Comparison of ENCODE assay signal across 21 cellular contexts in the genomic region with DNA sequence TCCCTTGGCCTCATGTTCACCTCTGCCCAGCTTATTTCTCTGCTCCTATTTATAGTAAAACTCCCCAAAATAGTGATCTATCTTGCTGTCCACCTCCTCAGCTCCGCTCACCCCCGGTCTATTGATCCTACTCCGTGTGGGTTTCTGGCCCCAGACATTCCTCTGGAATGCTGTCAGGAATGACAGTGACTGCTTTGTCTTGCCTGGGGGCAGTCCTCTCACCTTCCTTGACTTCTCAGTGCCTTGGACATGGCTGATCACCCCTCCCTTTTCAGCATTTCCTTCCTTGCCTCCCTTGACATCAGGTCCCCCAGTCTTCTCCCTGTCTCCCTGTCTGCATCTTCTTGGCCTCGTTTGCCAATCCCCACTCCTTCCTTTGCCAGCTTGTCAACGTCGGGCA.
DNase-seq lines count a peak whose midpoint lies in the region; ATAC-seq and TF ChIP-seq lines count a peak whose summit lies in the region.
"Had no signal": no experiment of that assay in that cellular context is flagged by ENCODE, and none has a peak within 500 bp of the region (broad histone marks: within the 10 kb centered on the region; RNA-seq: fewer than 3 reads in every experiment).

No MANE protein-coding gene starts in this region.

- peaks cover 14% of the 10 kb centered on the region for H3K9me3 Mint-ChIP-seq in osteocyte (ENCODE audit: unreplicated experiment)

- H3K36me3 Mint-ChIP-seq in osteocyte (ENCODE audit: unreplicated experiment) = no peaks in the 10 kb centered on the region
- H3K36me3 Mint-ChIP-seq: CD8-positive, alpha-beta T cell; IgD-negative memory B cell had no signal

- no peaks in the 10 kb centered on the region for H3K4me1 Mint-ChIP-seq in osteocyte (ENCODE audit: unreplicated experiment)
- H3K4me1 Mint-ChIP-seq: B cell, IgD-negative memory B cell had no signal

- H3K27ac Mint-ChIP-seq in osteocyte (ENCODE audit: unreplicated experiment) = no peak overlapping the region
- H3K27ac Mint-ChIP-seq: B cell; CD8-positive, alpha-beta T cell; HFFc6; IgD-negative memory B cell had no signal

- DNase-seq in EH (ENCODE audit: low read depth) = peak; percentile 10
- peak; percentile 70 for DNase-seq in ELF-1 (ENCODE audit: low read depth, low spot score)
- peak; percentile 90 for DNase-seq in islet precursor cell
- DNase-seq in osteocyte (ENCODE audit: extremely low spot score, unreplicated experiment) = peak; percentile 44
- no peak for DNase-seq in SHP77 (lab: John Stamatoyannopoulos, UW)
- DNase-seq in NCI-H82 (lab: John Stamatoyannopoulos, UW) = no peak
- DNase-seq: Calu3; CD8-positive, alpha-beta T cell; DMS 273 treated with DMSO at 0.1 percent for 48 hours; DMS53; DND-41; GF-D8; GOT3; H7; HFFc6 had no signal

- no peak for TF ChIP-seq CTCF in osteocyte (IDR thresholded peaks at IDR 0.05)

- H3K4me3 Mint-ChIP-seq in osteocyte (ENCODE audit: unreplicated experiment) = no peak overlapping the region
- H3K4me3 Mint-ChIP-seq: B cell; CD8-positive, alpha-beta T cell; HFFc6; IgD-negative memory B cell had no signal

- ATAC-seq in HG02870 (IDR thresholded peaks at IDR 0.05; ENCODE audit: unreplicated experiment) = no peak
- ATAC-seq in GM18498 (IDR thresholded peaks at IDR 0.05; ENCODE audit: unreplicated experiment) = no peak
- ATAC-seq: CD8-positive, alpha-beta T cell; HCT116; HepG2 had no signal

- H3K27me3 Mint-ChIP-seq in osteocyte (ENCODE audit: unreplicated experiment) = no peaks in the 10 kb centered on the region
- H3K27me3 Mint-ChIP-seq: IgD-negative memory B cell had no signal

Comparison
In these comparisons a context has a peak if more than half of its experiments do, and no peak if none do; other contexts are left out.
1. DNase-seq: peak in EH (single experiment), ELF-1 (single experiment), islet precursor cell (single experiment) and osteocyte (single experiment); none in SHP77 (0 of 2) and NCI-H82 (single experiment).